ENCODE assay signal across 9 cellular contexts in the genomic region with DNA sequence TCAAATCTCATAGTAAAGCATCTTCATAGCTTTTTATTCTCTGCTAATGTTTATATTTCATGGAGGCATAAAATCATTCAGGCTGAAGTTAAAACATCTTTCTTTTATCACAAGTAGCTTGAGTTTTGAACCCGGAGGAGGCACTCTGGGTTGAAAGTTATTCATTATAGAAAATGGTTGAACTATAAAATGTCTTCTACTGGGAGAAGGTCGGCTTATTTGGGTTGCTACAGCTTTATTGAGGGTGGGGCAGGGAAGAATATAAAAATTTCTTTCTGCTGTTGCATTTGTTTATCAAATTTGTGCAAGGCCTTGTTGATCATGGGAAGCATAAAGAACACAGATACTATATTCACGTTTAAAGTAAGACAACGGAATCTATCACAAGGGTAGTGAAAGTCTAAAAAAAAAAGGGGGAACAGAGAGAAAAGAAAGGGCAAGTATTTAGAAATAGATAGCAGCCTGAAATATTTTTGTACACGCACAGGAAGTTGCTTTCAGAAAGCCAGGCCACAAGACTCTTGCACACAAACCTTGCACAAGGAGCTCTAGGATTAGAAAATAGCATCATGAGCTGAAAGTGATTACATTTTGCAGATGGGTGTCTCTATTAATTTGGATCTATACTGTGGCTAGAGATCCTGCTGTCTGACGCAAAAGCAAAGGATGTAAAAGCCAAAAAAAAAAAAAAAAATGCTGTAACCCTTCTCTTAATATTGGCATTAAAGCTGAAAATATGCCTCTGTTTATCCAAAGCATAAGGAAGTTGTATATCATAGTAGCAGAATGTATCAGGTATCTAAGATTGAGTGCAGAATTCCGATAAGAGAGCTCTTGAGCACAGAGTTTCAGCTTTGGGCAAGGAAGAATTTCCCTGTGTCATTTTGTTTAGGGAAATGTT. TPM values are rescaled to one million over a fixed set of nuclear protein-coding genes. Genes with fewer than 3 reads are reported as not detected.
DNase-seq lines count a peak whose midpoint lies in the region; ATAC-seq and TF ChIP-seq lines count a peak whose summit lies in the region.
"Had no signal": no experiment of that assay in that cellular context is flagged by ENCODE, and none has a peak within 500 bp of the region (broad histone marks: within the 10 kb centered on the region; RNA-seq: fewer than 3 reads in every experiment).

No MANE protein-coding gene starts in this region.

- no peak overlapping the region for H3K23ac ChIP-seq in mesenchymal stem cell (ENCODE audit: low read length in 2 of 2)

- no peak overlapping the region for H3K4me2 ChIP-seq in mesenchymal stem cell (ENCODE audit: low read length, poor library complexity, severe bottlenecking)

- no peak overlapping the region for H3K18ac ChIP-seq in mesenchymal stem cell (ENCODE audit: low read depth in 1 of 2, low read length in 2 of 2)

- no peak overlapping the region for H2BK12ac ChIP-seq in mesenchymal stem cell (ENCODE audit: low read length in 2 of 2)

- intact Hi-C loops in ovary (cut with DNase I), result no loop called here

- no peak overlapping the region for H4K91ac ChIP-seq in mesenchymal stem cell (ENCODE audit: low read length)

- H3K4ac ChIP-seq in mesenchymal stem cell (ENCODE audit: low read depth in 1 of 2, low read length in 2 of 2), result no peak overlapping the region

- H3K4me1 ChIP-seq in mesenchymal stem cell (ENCODE audit: control insufficient read depth, insufficient read depth, low read depth, low read length), result peaks cover 4% of the 10 kb centered on the region
- peaks cover 15% of the 10 kb centered on the region for H3K4me1 ChIP-seq in SJCRH30
- H3K4me1 ChIP-seq in ovary (ENCODE audit: insufficient read depth), result peaks cover 1% of the 10 kb centered on the region

- no peak overlapping the region for H2BK5ac ChIP-seq in mesenchymal stem cell (ENCODE audit: low read depth, low read length, poor library complexity, severe bottlenecking)

- no peak overlapping the region for H3K9ac ChIP-seq in mesenchymal stem cell (ENCODE audit: low read length)

- H3K27me3 ChIP-seq in mesenchymal stem cell (ENCODE audit: control insufficient read depth in 1 of 2, insufficient read depth in 1 of 2, low read length in 2 of 2), result peaks cover 0 to 5% of the 10 kb centered on the region in 2 experiments
- H3K27me3 ChIP-seq in SJCRH30, result no peaks in the 10 kb centered on the region
- H3K27me3 ChIP-seq in ovary, result no peaks in the 10 kb centered on the region
- no peaks in the 10 kb centered on the region for H3K27me3 ChIP-seq in MG63

- no peak overlapping the region for H2BK15ac ChIP-seq in mesenchymal stem cell (ENCODE audit: low read depth, poor library complexity, severe bottlenecking)

- TF ChIP-seq CTCF in ovary (IDR thresholded peaks at IDR 0.05), result no peak

- no peak overlapping the region for H3K14ac ChIP-seq in mesenchymal stem cell (ENCODE audit: low read length in 2 of 2)

- no peak overlapping the region for H2BK120ac ChIP-seq in mesenchymal stem cell (ENCODE audit: low read depth, low read length)

- no peaks in the 10 kb centered on the region for H3K9me3 ChIP-seq in mesenchymal stem cell (ENCODE audit: control insufficient read depth, low read length)
- H3K9me3 ChIP-seq in SJCRH30 (replicated peaks), result no peaks in the 10 kb centered on the region
- no peaks in the 10 kb centered on the region for H3K9me3 ChIP-seq in ovary
- no peaks in the 10 kb centered on the region for H3K9me3 ChIP-seq in MG63

- H3K4me3 ChIP-seq in mesenchymal stem cell (ENCODE audit: insufficient read depth in 1 of 2, low read depth in 1 of 2, low read length in 2 of 2) (no peak overlapping the region), SJCRH30 (no peak overlapping the region), ovary (no peak overlapping the region), MG63 (no peak overlapping the region)

- no peak overlapping the region for H4K8ac ChIP-seq in mesenchymal stem cell (ENCODE audit: low read length)

- peak; percentile 25 for DNase-seq in EH (ENCODE audit: low read depth)
- DNase-seq in SKM-1 (lab: John Stamatoyannopoulos, UW; ENCODE audit: unreplicated experiment), result peak; percentile 50
- no peak for DNase-seq in mesenchymal stem cell
- no peak for DNase-seq in SJCRH30
- DNase-seq in ovary, result no peak
- DNase-seq in MG63, result no peak
- DNase-seq in SW480 (ENCODE audit: low spot score), result no peak
- DNase-seq: NCI-H226 had no signal

- H2AK5ac ChIP-seq in mesenchymal stem cell (ENCODE audit: low read length, severe bottlenecking), result no peak overlapping the region

- TF ChIP-seq EP300 in ovary (IDR thresholded peaks at IDR 0.05), result no peak

- no peak for TF ChIP-seq POLR2A in ovary (IDR thresholded peaks at IDR 0.05)

- WGBS in mesenchymal stem cell, result 76% methylated on average over 6 of the region's 7 CpGs
- WGBS in ovary, 3 donors, result 42 to 51% (median 45%) methylated on average over 7 of the region's 7 CpGs

- peak overlapping the region; percentile 49 for H3K27ac ChIP-seq in mesenchymal stem cell (ENCODE audit: low read length, poor library complexity, severe bottlenecking)
- H3K27ac ChIP-seq in SJCRH30, result no peak overlapping the region
- H3K27ac ChIP-seq in ovary, result no peak overlapping the region

- H2AFZ ChIP-seq in mesenchymal stem cell (ENCODE audit: low read depth, low read length), result no peak overlapping the region

- H3K36me3 ChIP-seq in mesenchymal stem cell (ENCODE audit: control insufficient read depth in 1 of 2, insufficient read depth in 2 of 2, low read depth in 1 of 2, low read length in 2 of 2) (no peaks in the 10 kb centered on the region), SJCRH30 (no peaks in the 10 kb centered on the region), ovary (no peaks in the 10 kb centered on the region), MG63 (no peaks in the 10 kb centered on the region)

- no peaks in the 10 kb centered on the region for H3K79me1 ChIP-seq in mesenchymal stem cell (replicated peaks; ENCODE audit: low read length, poor library complexity, severe bottlenecking)

- ATAC-seq in HG02759 (IDR thresholded peaks at IDR 0.05; ENCODE audit: unreplicated experiment), result peak; percentile 52

RNA-seq across cellular contexts. Expression of gene FAM9C, which starts 37.2 kb away (rescaled TPM):
- polyA plus RNA-seq in mesenchymal stem cell (2013, experiment 1 of 2), result 0.07 TPM
- 0.04 TPM for polyA plus RNA-seq in mesenchymal stem cell (2013, experiment 2 of 2)
- 0.16 and 0.20 TPM in 2 replicates for total RNA-seq in SJCRH30 (2014; rRNA removed; shearing (Covaris generic))
- total RNA-seq in ovary, result 1 to 10 TPM in 1 of 7 donors, under 1 TPM in 3, not detected in 3; 0.10 to 1.0 (median 0.74) TPM
- 1 to 10 TPM in 1 of 2 donors, not detected in 1; 1.6 TPM for polyA plus RNA-seq in ovary
- not detected in 2 replicates for total RNA-seq in MG63 (2014; rRNA removed; shearing (Covaris generic); ENCODE audit: low replicate concordance)

Comparison
In these comparisons a context has a peak if more than half of its experiments do, and no peak if none do; other contexts are left out.
1. DNase-seq: peak in EH (single experiment) and SKM-1 (single experiment); none in mesenchymal stem cell (single experiment), SJCRH30 (0 of 2), ovary (0 of 5), MG63 (single experiment) and SW480 (single experiment).